ENCODE assay signal across 8 cellular contexts in the genomic region with DNA sequence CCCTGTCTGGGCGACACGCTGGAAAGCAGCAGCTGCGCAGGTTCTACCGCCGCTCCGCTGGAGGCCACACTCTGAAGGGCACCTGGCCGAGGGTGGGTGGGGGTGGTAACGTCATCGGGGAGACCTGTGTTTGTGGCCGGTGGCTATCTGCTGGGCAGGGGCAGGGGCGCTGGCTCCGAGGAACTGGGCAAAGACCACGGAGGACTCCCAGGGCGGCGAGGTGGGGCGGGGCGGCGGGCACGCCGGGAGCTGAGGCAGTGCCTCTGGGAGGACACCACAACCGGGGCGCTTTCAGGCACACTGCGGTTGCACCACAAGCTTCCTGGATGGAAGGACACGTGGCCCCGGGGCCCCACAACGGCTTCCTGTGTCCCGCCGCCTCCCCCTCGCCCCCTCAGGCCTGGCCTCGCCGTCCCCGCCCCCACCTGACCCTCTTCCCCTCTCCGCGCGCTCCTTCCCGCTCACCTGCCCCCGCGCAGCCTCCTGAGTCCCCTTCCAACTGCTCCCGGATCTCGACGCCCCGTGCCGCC. TPM values are rescaled to one million over a fixed set of nuclear protein-coding genes. Genes with fewer than 3 reads are reported as not detected.
DNase-seq lines count a peak whose midpoint lies in the region; ATAC-seq, FAIRE-seq and TF ChIP-seq lines count a peak whose summit lies in the region.

No MANE protein-coding gene starts in this region.

- no peaks in the 10 kb centered on the region for H3K9me3 Mint-ChIP-seq in effector memory CD8-positive, alpha-beta T cell
- H3K9me3 Mint-ChIP-seq in stimulated activated naive B cell treated with anti-CD40 and anti-IgM and Interleukin-4, amounts not matched to agents 10 μg/mL and 1 μg/mL and 100 μg/mL, for 72 hours, result no peaks in the 10 kb centered on the region

- peaks cover 47 to 52% of the 10 kb centered on the region in 2 donors for H3K4me1 Mint-ChIP-seq in effector memory CD8-positive, alpha-beta T cell (ENCODE audit: low read depth in 2 of 2)
- H3K4me1 Mint-ChIP-seq in stimulated activated naive B cell treated with anti-CD40 and anti-IgM and Interleukin-4, amounts not matched to agents 10 μg/mL and 1 μg/mL and 100 μg/mL, for 72 hours, result peaks cover 39 to 65% of the 10 kb centered on the region in 2 donors

- FAIRE-seq in GM12891 (lab: Jason Lieb, UNC) (peak; percentile 93), HTR-8/SVneo (lab: Jason Lieb, UNC) (no peak)

- H3K4me3 ChIP-seq in HFF-Myc (replicated peaks; ENCODE audit: low read depth, low read length) (peak overlapping the region; percentile 44), muscle layer of duodenum (ENCODE audit: low read depth in 1 of 2, low read length in 2 of 2) (peak overlapping the region; percentile 61 to 84)

- H3K27me3 ChIP-seq in muscle layer of duodenum (ENCODE audit: low read depth, low read length), result no peaks in the 10 kb centered on the region

- no peak for TF ChIP-seq CTCF in HFF-Myc (IDR thresholded peaks at IDR 0.05; ENCODE audit: low read depth, low read length, missing control alignments)

- H3K27ac ChIP-seq in muscle layer of duodenum (ENCODE audit: low read length), result peak overlapping the region; percentile 82

- no peaks in the 10 kb centered on the region for H3K36me3 ChIP-seq in muscle layer of duodenum (ENCODE audit: control insufficient read depth in 1 of 2, insufficient read depth in 2 of 2, low read length in 2 of 2)

- peaks cover 42% of the 10 kb centered on the region for H3K36me3 Mint-ChIP-seq in effector memory CD8-positive, alpha-beta T cell (ENCODE audit: insufficient read depth)
- H3K36me3 Mint-ChIP-seq in stimulated activated naive B cell treated with anti-CD40 and anti-IgM and Interleukin-4, amounts not matched to agents 10 μg/mL and 1 μg/mL and 100 μg/mL, for 72 hours, result peaks cover 4 to 9% of the 10 kb centered on the region in 2 donors

- H3K27me3 Mint-ChIP-seq in effector memory CD8-positive, alpha-beta T cell, result no peaks in the 10 kb centered on the region
- H3K27me3 Mint-ChIP-seq in stimulated activated naive B cell treated with anti-CD40 and anti-IgM and Interleukin-4, amounts not matched to agents 10 μg/mL and 1 μg/mL and 100 μg/mL, for 72 hours, result no peaks in the 10 kb centered on the region

- peak; percentile 72 for ATAC-seq in effector memory CD8-positive, alpha-beta T cell (replicated peaks)
- ATAC-seq in stimulated activated naive B cell treated with anti-CD40 and anti-IgM and Interleukin-4, amounts not matched to agents 10 μg/mL and 1 μg/mL and 100 μg/mL, for 72 hours (replicated peaks), result peak; percentile 68 to 74

- no peaks in the 10 kb centered on the region for H3K9me3 ChIP-seq in muscle layer of duodenum (ENCODE audit: control insufficient read depth in 1 of 2, low read length in 2 of 2)

- peak overlapping the region; percentile 93 to 97 for H3K27ac Mint-ChIP-seq in effector memory CD8-positive, alpha-beta T cell
- peak overlapping the region; percentile 84 for H3K27ac Mint-ChIP-seq in stimulated activated naive B cell treated with anti-CD40 and anti-IgM and Interleukin-4, amounts not matched to agents 10 μg/mL and 1 μg/mL and 100 μg/mL, for 72 hours

- DNase-seq in GM12891 (ENCODE audit: insufficient read length, low spot score) (peak; percentile 86), HFF-Myc (ENCODE audit: extremely low read depth, low read depth) (no peak), NCI-H146 (lab: John Stamatoyannopoulos, UW) (peak; percentile 81), HTR-8/SVneo (ENCODE audit: insufficient read length, low spot score) (no peak)
- peak; percentile 79 for DNase-seq in activated CD4-positive, alpha-beta T cell treated with anti-CD3 and anti-CD28 coated beads, Interleukin-2, amount 50 U/mL, for 1 hour
- peak; percentile 77 to 83 (median 78) for DNase-seq in effector memory CD8-positive, alpha-beta T cell
- peak; percentile 78 for DNase-seq in stimulated activated naive B cell treated with anti-CD40 and anti-IgM and Interleukin-4, amounts not matched to agents 10 μg/mL and 1 μg/mL and 100 μg/mL, for 72 hours

- H3K4me1 ChIP-seq in muscle layer of duodenum (ENCODE audit: control insufficient read depth in 1 of 2, insufficient read depth in 2 of 2, low read length in 2 of 2), result peaks cover 9 to 14% of the 10 kb centered on the region in 2 donors

- peak overlapping the region; percentile 93 to 99 for H3K4me3 Mint-ChIP-seq in effector memory CD8-positive, alpha-beta T cell
- H3K4me3 Mint-ChIP-seq in stimulated activated naive B cell treated with anti-CD40 and anti-IgM and Interleukin-4, amounts not matched to agents 10 μg/mL and 1 μg/mL and 100 μg/mL, for 72 hours, result peak overlapping the region; percentile 78 to 79

- TF ChIP-seq POLR2A in GM12891 (IDR thresholded peaks at IDR 0.05; ENCODE audit: low read depth, low read length), result peak; percentile 75

TF ChIP-seq in GM12891, 5 proteins besides CTCF, POLR2A, EP300 and RAD21:
- peak; percentile 80 for TF ChIP-seq POU2F2 (IDR thresholded peaks at IDR 0.05; ENCODE audit: low read depth, low read length)
- no peak; the same call in 1 of the 2 replicates for TF ChIP-seq SPI1 (IDR thresholded peaks at IDR 0.05; ENCODE audit: low read depth, low read length)
- peak; percentile 32; the same call in 1 of the 2 replicates for TF ChIP-seq TAF1 (IDR thresholded peaks at IDR 0.05; ENCODE audit: low read depth, low read length)
- no peak for TF ChIP-seq PAX5 (IDR thresholded peaks at IDR 0.05; ENCODE audit: insufficient read depth, low read length, severe bottlenecking)
- TF ChIP-seq POLR2AphosphoS5 (IDR thresholded peaks at IDR 0.05; ENCODE audit: low read depth, low read length), result peak; percentile 77
TF ChIP-seq in GM12891: peak in this region for 3.

RNA-seq across cellular contexts. Expression of a gene that starts 3.3 kb away (rescaled TPM):
- 33.0 TPM for polyA plus RNA-seq in GM12891 (2012; ENCODE audit: low read depth, missing spikeins)

RNA-seq across cellular contexts. Expression of a gene that starts 23.8 kb away (rescaled TPM):
- 273 TPM for polyA plus RNA-seq in GM12891 (2012; ENCODE audit: low read depth, missing spikeins)

Comparison
In these comparisons a context has a peak if more than half of its experiments do, and no peak if none do; other contexts are left out.
1. DNase-seq: peak in GM12891 (single experiment), NCI-H146 (single experiment), activated CD4-positive, alpha-beta T cell treated with anti-CD3 and anti-CD28 coated beads, Interleukin-2, amount 50 U/mL, for 1 hour (single experiment), effector memory CD8-positive, alpha-beta T cell (3 of 3) and stimulated activated naive B cell treated with anti-CD40 and anti-IgM and Interleukin-4, amounts not matched to agents 10 μg/mL and 1 μg/mL and 100 μg/mL, for 72 hours (single experiment); none in HFF-Myc (single experiment) and HTR-8/SVneo (single experiment).